ENCODE assay signal across 26 cellular contexts in genomic region chr2:3542107-3542506, GRCh38. TPM values are rescaled to one million over a fixed set of nuclear protein-coding genes. Genes with fewer than 3 reads are reported as not detected.
"Had no signal": no experiment of that assay in that cellular context is flagged by ENCODE, and none has a peak within 500 bp of the region (broad histone marks: within the 10 kb centered on the region; RNA-seq: fewer than 3 reads in every experiment).

No MANE protein-coding gene starts in this region.

- H2AFZ ChIP-seq: hepatocyte, parathyroid adenoma had no signal

- H3K9me3 ChIP-seq: psoas muscle, spleen, testis, tibial nerve, upper lobe of right lung, vagina had no signal

- H3K4me3 Mint-ChIP-seq: endodermal cell; naive thymus-derived CD4-positive, alpha-beta T cell; nephron progenitor cell; stimulated activated naive B cell treated with anti-CD40 and anti-IgM and Interleukin-4, amounts not matched to agents 10 μg/mL and 1 μg/mL and 100 μg/mL, for 72 hours; stimulated activated naive CD8-positive, alpha-beta T cell treated with anti-CD3 and anti-CD28 coated beads, Interleukin-15, amount 100 ng/mL, for 72 hours had no signal

- DNase-seq: effector CD4-positive, alpha-beta T cell; endodermal cell; foreskin melanocyte; head of caudate nucleus; kidney; left cardiac atrium; mammary epithelial cell; naive thymus-derived CD4-positive, alpha-beta T cell; nephron progenitor cell; psoas muscle; retina; spleen; stimulated activated CD4-positive, alpha-beta T cell treated with anti-CD3 and anti-CD28 coated beads, Interleukin-15, amount 100 ng/mL, for 24 hours; stimulated activated CD4-positive, alpha-beta T cell treated with anti-CD3 and anti-CD28 coated beads, Interleukin-1b, Interleukin-23, amount 100 ng/mL, for 48 hours; stimulated activated CD4-positive, alpha-beta T cell treated with anti-CD3 and anti-CD28 coated beads, Interleukin-4, amount 100 ng/mL, for 24 hours; stimulated activated naive B cell treated with anti-CD40 and anti-IgM and Interleukin-4, amounts not matched to agents 10 μg/mL and 1 μg/mL and 100 μg/mL, for 72 hours; stimulated activated naive CD8-positive, alpha-beta T cell treated with anti-CD3 and anti-CD28 coated beads, Interleukin-15, amount 100 ng/mL, for 72 hours; testis; upper lobe of right lung had no signal

- H3K9ac ChIP-seq: parathyroid adenoma had no signal

- H3K27ac Mint-ChIP-seq: endodermal cell; nephron progenitor cell; stimulated activated naive B cell treated with anti-CD40 and anti-IgM and Interleukin-4, amounts not matched to agents 10 μg/mL and 1 μg/mL and 100 μg/mL, for 72 hours; stimulated activated naive CD8-positive, alpha-beta T cell treated with anti-CD3 and anti-CD28 coated beads, Interleukin-15, amount 100 ng/mL, for 72 hours had no signal

- H3K4me1 Mint-ChIP-seq: endodermal cell, nephron progenitor cell had no signal

- FAIRE-seq: kidney had no signal

- H3K9me3 Mint-ChIP-seq: endodermal cell; naive thymus-derived CD4-positive, alpha-beta T cell; nephron progenitor cell; stimulated activated naive B cell treated with anti-CD40 and anti-IgM and Interleukin-4, amounts not matched to agents 10 μg/mL and 1 μg/mL and 100 μg/mL, for 72 hours; stimulated activated naive CD8-positive, alpha-beta T cell treated with anti-CD3 and anti-CD28 coated beads, Interleukin-15, amount 100 ng/mL, for 72 hours had no signal

- H3K27me3 Mint-ChIP-seq: naive thymus-derived CD4-positive, alpha-beta T cell; stimulated activated naive B cell treated with anti-CD40 and anti-IgM and Interleukin-4, amounts not matched to agents 10 μg/mL and 1 μg/mL and 100 μg/mL, for 72 hours; stimulated activated naive CD8-positive, alpha-beta T cell treated with anti-CD3 and anti-CD28 coated beads, Interleukin-15, amount 100 ng/mL, for 72 hours had no signal

- H3K4me3 ChIP-seq: hepatocyte, psoas muscle, spleen, testis, tibial nerve, upper lobe of right lung, vagina had no signal

- H3K27me3 ChIP-seq: hepatocyte, spleen, testis, tibial nerve, upper lobe of right lung, vagina had no signal

- H3K4me1 ChIP-seq: parathyroid adenoma, psoas muscle, testis, upper lobe of right lung had no signal

- H3K27ac ChIP-seq: hepatocyte, parathyroid adenoma, psoas muscle, spleen, testis, tibial nerve, upper lobe of right lung, vagina had no signal

- H3K79me2 ChIP-seq: parathyroid adenoma had no signal

- H3K4me2 ChIP-seq: hepatocyte had no signal

- ATAC-seq: left cardiac atrium; naive thymus-derived CD4-positive, alpha-beta T cell; psoas muscle; sciatic nerve; stimulated activated naive B cell treated with anti-CD40 and anti-IgM and Interleukin-4, amounts not matched to agents 10 μg/mL and 1 μg/mL and 100 μg/mL, for 72 hours; stimulated activated naive CD8-positive, alpha-beta T cell treated with anti-CD3 and anti-CD28 coated beads, Interleukin-15, amount 100 ng/mL, for 72 hours; upper lobe of right lung had no signal

RNA-seq across cellular contexts. Expression of gene COLEC11, which starts 52.8 kb away (rescaled TPM):
- total RNA-seq: mammary epithelial cell, mononuclear cell, skeletal muscle tissue, vagina had no signal
- polyA plus RNA-seq: mammary epithelial cell had no signal
